In the genomic region with DNA sequence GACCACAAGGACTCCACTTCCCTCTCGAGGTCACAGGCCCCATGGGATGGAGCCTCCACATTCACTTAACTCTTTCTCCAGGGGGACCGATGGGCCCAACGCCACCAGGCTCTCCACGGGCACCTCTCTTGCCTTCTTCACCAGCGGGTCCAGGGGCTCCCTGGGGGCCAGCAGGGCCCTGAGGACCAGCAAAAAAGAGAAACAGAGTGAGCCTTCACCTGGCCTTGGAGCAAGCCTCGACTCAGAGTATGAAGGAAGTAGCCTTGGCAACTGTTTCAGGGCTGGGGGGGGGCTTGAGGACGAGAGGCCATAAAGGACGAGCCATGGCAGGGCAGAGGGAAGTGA, we compare ENCODE assay signal across 27 cellular contexts. TPM values are rescaled to one million over a fixed set of nuclear protein-coding genes. Genes with fewer than 3 reads are reported as not detected.
"Had no signal": no experiment of that assay in that cellular context is flagged by ENCODE, and none has a peak within 500 bp of the region (broad histone marks: within the 10 kb centered on the region; RNA-seq: fewer than 3 reads in every experiment).

No MANE protein-coding gene starts in this region.

- FAIRE-seq: pancreas, small intestine had no signal

- H3K4me3 ChIP-seq: pancreas, psoas muscle, right lobe of liver, sigmoid colon, stomach, thoracic aorta, thyroid gland, tibial nerve, upper lobe of right lung, uterus had no signal

- H3K27ac ChIP-seq: neutrophil, pancreas, psoas muscle, right lobe of liver, sigmoid colon, stomach, thoracic aorta, thyroid gland, tibial nerve, upper lobe of right lung, uterus had no signal

- H3K27me3 ChIP-seq: pancreas, right lobe of liver, sigmoid colon, thyroid gland, tibial nerve, upper lobe of right lung, uterus had no signal

- H3K36me3 ChIP-seq: neutrophil, pancreas, right lobe of liver, sigmoid colon, stomach, thoracic aorta, thyroid gland, tibial nerve, upper lobe of right lung, uterus had no signal

- DNase-seq: naive B cell; nephron progenitor cell; nucleus accumbens; psoas muscle; small intestine; stimulated activated CD4-positive, alpha-beta T cell treated with anti-CD3 and anti-CD28 coated beads, Interleukin-15, amount 100 ng/mL, for 24 hours; stimulated activated CD4-positive, alpha-beta T cell treated with anti-CD3 and anti-CD28 coated beads, Interleukin-2, amount 100 ng/mL, for 24 hours; stimulated activated CD4-positive, alpha-beta T cell treated with anti-CD3 and anti-CD28 coated beads, Interleukin-2, amount 100 ng/mL, for 48 hours; stimulated activated CD4-positive, alpha-beta T cell treated with anti-CD3 and anti-CD28 coated beads, Interleukin-4, amount 100 ng/mL, for 24 hours; stimulated activated naive B cell treated with anti-CD40 and anti-IgM and Interleukin-4, amounts not matched to agents 10 μg/mL and 1 μg/mL and 100 μg/mL, for 72 hours; stimulated activated naive CD4-positive, alpha-beta T cell treated with Interleukin-2 at 50 U/mL for 16 hours; stomach; thyroid gland; upper lobe of right lung; uterus had no signal

- H3K4me1 ChIP-seq: pancreas, right lobe of liver, sigmoid colon, tibial nerve, upper lobe of right lung, uterus had no signal

- H3K9me3 ChIP-seq: neutrophil, pancreas, psoas muscle, right lobe of liver, sigmoid colon, stomach, thoracic aorta, thyroid gland, tibial nerve, upper lobe of right lung, uterus had no signal

RNA-seq across cellular contexts. Expression of gene COL2A1, which starts 18.0 kb away (rescaled TPM):
- total RNA-seq: natural killer cell treated with Interleukin-12 subunit alpha and Interleukin-12 subunit beta and Interleukin-15 and Interleukin-18, amount 100 ng/mL, for 72 hours; renal cortical epithelial cell; right cardiac atrium; right lobe of liver; sigmoid colon; subcutaneous adipose tissue; thyroid gland; tibial nerve; upper lobe of right lung had no signal
- polyA plus RNA-seq: naive thymus-derived CD8-positive, alpha-beta T cell; urinary bladder had no signal
